13 cellular contexts compared by ENCODE assay signal in genomic region chr7:138226001-138226476, GRCh38.
DNase-seq lines count a peak whose midpoint lies in the region; ATAC-seq and TF ChIP-seq lines count a peak whose summit lies in the region.
"Had no signal": no experiment of that assay in that cellular context is flagged by ENCODE, and none has a peak within 500 bp of the region (broad histone marks: within the 10 kb centered on the region; RNA-seq: fewer than 3 reads in every experiment).

No MANE protein-coding gene starts in this region.

- H2BK5ac ChIP-seq in trophoblast cell (ENCODE audit: low read depth, low read length, poor library complexity), result no peak overlapping the region

- H3K27me3 ChIP-seq in trophoblast cell (ENCODE audit: insufficient read depth, low read length), result no peaks in the 10 kb centered on the region
- H3K27me3 ChIP-seq in CD8-positive, alpha-beta memory T cell (ENCODE audit: insufficient read depth, low read length, poor library complexity, severe bottlenecking), result no peaks in the 10 kb centered on the region

- no peak overlapping the region for H3K9ac ChIP-seq in trophoblast cell (ENCODE audit: low read length)
- H3K9ac ChIP-seq: KMS-11 had no signal

- no peak overlapping the region for H3K23ac ChIP-seq in trophoblast cell (ENCODE audit: low read length)

- H2BK12ac ChIP-seq in trophoblast cell (ENCODE audit: low read length), result peak overlapping the region; percentile 63

- WGBS in trophoblast cell (ENCODE audit: extremely low coverage, insufficient coverage, insufficient read length), result no CpG with 5 or more reads among the region's 5 CpGs

- H3K27ac Mint-ChIP-seq in activated T-helper 17 cell treated with anti-CD3 and anti-CD28 coated beads, Interleukin-2, amount 50 U/mL, for 72 hours, result no peak overlapping the region
- H3K27ac Mint-ChIP-seq in CD8-positive, alpha-beta memory T cell, result no peak overlapping the region

- no peak overlapping the region for H2AFZ ChIP-seq in trophoblast cell (ENCODE audit: insufficient read depth, low read length, poor library complexity)

- peak; percentile 26 for DNase-seq in KG1 (lab: John Stamatoyannopoulos, UW)
- DNase-seq in globus pallidus (ENCODE audit: low spot score), result peak; percentile 42
- DNase-seq in trophoblast cell, result no peak
- no peak for DNase-seq in CD8-positive, alpha-beta memory T cell
- no peak for DNase-seq in NCI-H1105 (lab: John Stamatoyannopoulos, UW)
- DNase-seq: activated T-cell treated with anti-CD3 and anti-CD28 coated beads, Interleukin-2, amount 50 U/mL, for 1 hour; DMS 273 treated with DMSO at 0.1 percent for 48 hours; NCI-H774; stimulated activated naive CD4-positive, alpha-beta T cell had no signal

- no peaks in the 10 kb centered on the region for H3K4me1 Mint-ChIP-seq in activated T-helper 17 cell treated with anti-CD3 and anti-CD28 coated beads, Interleukin-2, amount 50 U/mL, for 72 hours
- no peaks in the 10 kb centered on the region for H3K4me1 Mint-ChIP-seq in CD8-positive, alpha-beta memory T cell
- H3K4me1 Mint-ChIP-seq: central memory CD8-positive, alpha-beta T cell had no signal

- H3K36me3 ChIP-seq in trophoblast cell (ENCODE audit: control insufficient read depth in 1 of 2, insufficient read depth in 2 of 2, low read length in 2 of 2), result peaks cover 0 to 2% of the 10 kb centered on the region in 2 experiments
- no peaks in the 10 kb centered on the region for H3K36me3 ChIP-seq in CD8-positive, alpha-beta memory T cell (ENCODE audit: insufficient read depth, low read length)

- H3K4ac ChIP-seq in trophoblast cell (ENCODE audit: low read depth, low read length), result no peak overlapping the region

- H3K14ac ChIP-seq in trophoblast cell (ENCODE audit: low read length), result no peak overlapping the region

- H4K12ac ChIP-seq in trophoblast cell (ENCODE audit: low read depth, low read length), result no peak overlapping the region

- H3K4me1 ChIP-seq in trophoblast cell (ENCODE audit: control insufficient read depth in 1 of 2, insufficient read depth in 2 of 2, low read length in 2 of 2), result peaks cover 0 to 3% of the 10 kb centered on the region in 2 experiments
- H3K4me1 ChIP-seq in CD8-positive, alpha-beta memory T cell (ENCODE audit: insufficient read depth, low read length), result no peaks in the 10 kb centered on the region

- H2AK5ac ChIP-seq in trophoblast cell (ENCODE audit: low read length), result no peak overlapping the region

- no peaks in the 10 kb centered on the region for H3K36me3 Mint-ChIP-seq in activated T-helper 17 cell treated with anti-CD3 and anti-CD28 coated beads, Interleukin-2, amount 50 U/mL, for 72 hours (ENCODE audit: low read depth)
- no peaks in the 10 kb centered on the region for H3K36me3 Mint-ChIP-seq in CD8-positive, alpha-beta memory T cell

- H3K18ac ChIP-seq in trophoblast cell (ENCODE audit: low read length), result no peak overlapping the region

- no peak overlapping the region for H3K4me3 ChIP-seq in trophoblast cell (ENCODE audit: low read depth, low read length)
- H3K4me3 ChIP-seq in CD8-positive, alpha-beta memory T cell (ENCODE audit: low read length), result no peak overlapping the region

- peaks cover 4% of the 10 kb centered on the region for H3K9me3 Mint-ChIP-seq in activated T-helper 17 cell treated with anti-CD3 and anti-CD28 coated beads, Interleukin-2, amount 50 U/mL, for 72 hours
- peaks cover 0 to 4% (median 0%) of the 10 kb centered on the region in 5 donors for H3K9me3 Mint-ChIP-seq in CD8-positive, alpha-beta memory T cell
- H3K9me3 Mint-ChIP-seq: central memory CD8-positive, alpha-beta T cell had no signal

- no peak overlapping the region for H3K27ac ChIP-seq in trophoblast cell (ENCODE audit: low read depth, low read length)
- H3K27ac ChIP-seq in CD8-positive, alpha-beta memory T cell (ENCODE audit: low read depth, low read length), result no peak overlapping the region
- H3K27ac ChIP-seq: KMS-11 had no signal

- H3K4me3 Mint-ChIP-seq in activated T-helper 17 cell treated with anti-CD3 and anti-CD28 coated beads, Interleukin-2, amount 50 U/mL, for 72 hours, result no peak overlapping the region
- H3K4me3 Mint-ChIP-seq in CD8-positive, alpha-beta memory T cell, result no peak overlapping the region
- H3K4me3 Mint-ChIP-seq: central memory CD8-positive, alpha-beta T cell had no signal

- peak; percentile 33; the same call in 1 of the 3 replicates for ATAC-seq in SK-N-SH treated with all-trans-retinoic acid at 6 μM for 48 hours
- no peak for ATAC-seq in activated T-helper 17 cell treated with anti-CD3 and anti-CD28 coated beads, Interleukin-2, amount 50 U/mL, for 72 hours (replicated peaks)

- H3K27me3 Mint-ChIP-seq in activated T-helper 17 cell treated with anti-CD3 and anti-CD28 coated beads, Interleukin-2, amount 50 U/mL, for 72 hours, result peaks cover 10% of the 10 kb centered on the region
- H3K27me3 Mint-ChIP-seq in CD8-positive, alpha-beta memory T cell, result peaks cover 0 to 9% of the 10 kb centered on the region in 2 donors

- peaks cover 6% of the 10 kb centered on the region for H3K9me3 ChIP-seq in trophoblast cell (ENCODE audit: insufficient read depth, low read depth, low read length)
- no peaks in the 10 kb centered on the region for H3K9me3 ChIP-seq in CD8-positive, alpha-beta memory T cell (ENCODE audit: low read length)

- POLR2A ChIA-PET in CD8-positive, alpha-beta memory T cell (lab: Charles Lee), result no interaction called here

- peak overlapping the region; percentile 32 for H4K91ac ChIP-seq in trophoblast cell (ENCODE audit: low read depth, low read length)

- H3K79me2 ChIP-seq in trophoblast cell (ENCODE audit: control insufficient read depth, insufficient read depth, low read length, poor library complexity), result no peaks in the 10 kb centered on the region

- CTCF ChIA-PET in CD8-positive, alpha-beta memory T cell (lab: Charles Lee), result no interaction called here

- H4K8ac ChIP-seq in trophoblast cell (ENCODE audit: low read depth, low read length), result no peak overlapping the region

- no peak overlapping the region for H3K4me2 ChIP-seq in trophoblast cell (ENCODE audit: low read length)
- H3K4me2 ChIP-seq: KMS-11 had no signal

- H3K79me1 ChIP-seq in trophoblast cell (ENCODE audit: low read length), result peaks cover 3% of the 10 kb centered on the region

- H2BK120ac ChIP-seq in trophoblast cell (ENCODE audit: insufficient read depth, low read length, poor library complexity), result peak overlapping the region; percentile 2

TF ChIP-seq in SK-N-SH treated with all-trans-retinoic acid at 6 μM for 48 hours, 23 proteins besides CTCF, POLR2A, EP300 and RAD21 (continues in another document):
- TF ChIP-seq CSDC2 (CRISPR knock-in tag; IDR thresholded peaks at IDR 0.05), result 0 out of 2 replicates have a peak, but pooled peaks have one; percentile 47
- TF ChIP-seq TCF4 (CRISPR knock-in tag; IDR thresholded peaks at IDR 0.05; ENCODE audit: borderline replicate concordance), result peak; percentile 61
- TF ChIP-seq ZFP3 (CRISPR knock-in tag; IDR thresholded peaks at IDR 0.05), result 0 out of 2 replicates have a peak, but pooled peaks have one; percentile 77
- TF ChIP-seq PPARA (CRISPR knock-in tag; IDR thresholded peaks at IDR 0.05; ENCODE audit: borderline replicate concordance), result no peak
- TF ChIP-seq ISL1 (CRISPR knock-in tag; IDR thresholded peaks at IDR 0.05), result peak; percentile 79
- TF ChIP-seq ZNF8 (CRISPR knock-in tag; IDR thresholded peaks at IDR 0.05), result no peak; the same call in 1 of the 2 replicates
- TF ChIP-seq SNAI2 (CRISPR knock-in tag; IDR thresholded peaks at IDR 0.05), result peak; percentile 72
- TF ChIP-seq, protein P1, sequence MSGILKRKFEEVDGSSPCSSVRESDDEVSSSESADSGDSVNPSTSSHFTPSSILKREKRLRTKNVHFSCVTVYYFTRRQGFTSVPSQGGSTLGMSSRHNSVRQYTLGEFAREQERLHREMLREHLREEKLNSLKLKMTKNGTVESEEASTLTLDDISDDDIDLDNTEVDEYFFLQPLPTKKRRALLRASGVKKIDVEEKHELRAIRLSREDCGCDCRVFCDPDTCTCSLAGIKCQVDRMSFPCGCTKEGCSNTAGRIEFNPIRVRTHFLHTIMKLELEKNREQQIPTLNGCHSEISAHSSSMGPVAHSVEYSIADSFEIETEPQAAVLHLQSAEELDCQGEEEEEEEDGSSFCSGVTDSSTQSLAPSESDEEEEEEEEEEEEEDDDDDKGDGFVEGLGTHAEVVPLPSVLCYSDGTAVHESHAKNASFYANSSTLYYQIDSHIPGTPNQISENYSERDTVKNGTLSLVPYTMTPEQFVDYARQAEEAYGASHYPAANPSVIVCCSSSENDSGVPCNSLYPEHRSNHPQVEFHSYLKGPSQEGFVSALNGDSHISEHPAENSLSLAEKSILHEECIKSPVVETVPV (CRISPR knock-in tag; IDR thresholded peaks at IDR 0.05), result peak; percentile 38; the same call in 1 of the 2 replicates
- TF ChIP-seq, protein P2, sequence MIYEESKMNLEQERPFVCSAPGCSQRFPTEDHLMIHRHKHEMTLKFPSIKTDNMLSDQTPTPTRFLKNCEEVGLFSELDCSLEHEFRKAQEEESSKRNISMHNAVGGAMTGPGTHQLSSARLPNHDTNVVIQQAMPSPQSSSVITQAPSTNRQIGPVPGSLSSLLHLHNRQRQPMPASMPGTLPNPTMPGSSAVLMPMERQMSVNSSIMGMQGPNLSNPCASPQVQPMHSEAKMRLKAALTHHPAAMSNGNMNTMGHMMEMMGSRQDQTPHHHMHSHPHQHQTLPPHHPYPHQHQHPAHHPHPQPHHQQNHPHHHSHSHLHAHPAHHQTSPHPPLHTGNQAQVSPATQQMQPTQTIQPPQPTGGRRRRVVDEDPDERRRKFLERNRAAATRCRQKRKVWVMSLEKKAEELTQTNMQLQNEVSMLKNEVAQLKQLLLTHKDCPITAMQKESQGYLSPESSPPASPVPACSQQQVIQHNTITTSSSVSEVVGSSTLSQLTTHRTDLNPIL (CRISPR knock-in tag; IDR thresholded peaks at IDR 0.05; ENCODE audit: low read depth), result peak; percentile 66; the same call in 1 of the 2 replicates

Comparison
In these comparisons a context has a peak if more than half of its experiments do, and no peak if none do; other contexts are left out.
1. DNase-seq: peak in KG1 (single experiment) and globus pallidus (single experiment); none in trophoblast cell (0 of 2), CD8-positive, alpha-beta memory T cell (0 of 5) and NCI-H1105 (single experiment).